ENCODE assay signal across 8 cellular contexts in genomic region chr12:122078141-122079037, GRCh38. TPM values are rescaled to one million over a fixed set of nuclear protein-coding genes. Genes with fewer than 3 reads are reported as not detected.
DNase-seq lines count a peak whose midpoint lies in the region; ATAC-seq and TF ChIP-seq lines count a peak whose summit lies in the region.

Gene MLXIP, plus strand, starts transcription at chr12:122078756. Its CDS starts 98 bp downstream, at chr12:122078854.

- H3K36me3 Mint-ChIP-seq in type B pancreatic cell, result peaks cover 5% of the 10 kb centered on the region

- ATAC-seq in HG02642 (IDR thresholded peaks at IDR 0.05; ENCODE audit: poor library complexity, unreplicated experiment), result peak; percentile 86
- ATAC-seq in Right ventricle myocardium superior (ENCODE audit: poor library complexity), result peak; percentile 88

- H3K4me3 Mint-ChIP-seq in type B pancreatic cell, result peak within 1 kb of the TSS; percentile 90

- intact Hi-C loops in Right ventricle myocardium superior (cut with DNase I), result no loop called here

- DNase-seq in NCI-H128 (lab: John Stamatoyannopoulos, UW; ENCODE audit: unreplicated experiment) (peak; percentile 85), SW 1271 (lab: John Stamatoyannopoulos, UW) (peak; percentile 82 to 83), Right ventricle myocardium superior (peak; percentile 97), pons (ENCODE audit: low spot score) (peak; percentile 85), type B pancreatic cell (ENCODE audit: extremely low spot score, unreplicated experiment) (peak; percentile 94)
- DNase-seq in activated naive CD8-positive, alpha-beta T cell treated with anti-CD3 and anti-CD28 coated beads, Interleukin-2, amount 50 U/mL, for 16 hours (ENCODE audit: low read depth, low spot score), result peak; percentile 75

- TF ChIP-seq CTCF in type B pancreatic cell (conservative IDR thresholded peaks at IDR 0.05), result no peak

- peaks cover 3% of the 10 kb centered on the region for H3K27me3 Mint-ChIP-seq in type B pancreatic cell

- H3K4me1 Mint-ChIP-seq in type B pancreatic cell (ENCODE audit: unreplicated experiment), result peaks cover 28% of the 10 kb centered on the region

- peak within 1 kb of the TSS; percentile 86 for H3K27ac Mint-ChIP-seq in type B pancreatic cell

- H3K9me3 Mint-ChIP-seq in type B pancreatic cell, result no peaks in the 10 kb centered on the region

- TF ChIP-seq POLR2A in GM10847 (IDR thresholded peaks at IDR 0.05; ENCODE audit: extremely low read depth, insufficient read length), result peak; percentile 75

RNA-seq across cellular contexts. Expression of gene MLXIP, which starts in this region (rescaled TPM):
- 22.6 TPM for total RNA-seq in Right ventricle myocardium superior
- 28.4 and 44.5 TPM in 2 replicates for total RNA-seq in type B pancreatic cell (ENCODE audit: low replicate concordance)

Comparison
In these comparisons a context has a peak if more than half of its experiments do, and no peak if none do; other contexts are left out.
1. Peak in every context shown above with its lines: DNase-seq and ATAC-seq.